ENCODE assay signal across 11 cellular contexts in genomic region chr9:132077881-132078280, GRCh38. TPM values are rescaled to one million over a fixed set of nuclear protein-coding genes. Genes with fewer than 3 reads are reported as not detected.
DNase-seq lines count a peak whose midpoint lies in the region; ATAC-seq and TF ChIP-seq lines count a peak whose summit lies in the region.
"Had no signal": no experiment of that assay in that cellular context is flagged by ENCODE, and none has a peak within 500 bp of the region (broad histone marks: within the 10 kb centered on the region; RNA-seq: fewer than 3 reads in every experiment).

No MANE protein-coding gene starts in this region.

- H3K9me3 ChIP-seq in T-helper 17 cell (ENCODE audit: control insufficient read depth, low read length, poor library complexity, severe bottlenecking), result no peaks in the 10 kb centered on the region
- H3K9me3 ChIP-seq: sigmoid colon had no signal

- no peak for DNase-seq in activated CD8-positive, alpha-beta memory T cell treated with anti-CD3 and anti-CD28 coated beads, Interleukin-2, amount 10 ng/mL, durations not matched to agents 7 days and 5 days
- DNase-seq in activated CD8-positive, alpha-beta memory T cell treated with anti-CD3 and anti-CD28 coated beads, Interleukin-2, amount 50 U/mL, for 4 hours, result no peak
- DNase-seq in T-helper 17 cell (no peak), fibroblast of pulmonary artery (ENCODE audit: low read depth) (peak; percentile 21)
- DNase-seq in activated CD8-positive, alpha-beta memory T cell treated with anti-CD3 and anti-CD28 coated beads, Interleukin-2, amount 50 U/mL, for 48 hours, result no peak
- DNase-seq: NCI-H226, trophoblast cell had no signal

- CTCF ChIA-PET in activated CD8-positive, alpha-beta memory T cell treated with anti-CD3 and anti-CD28 coated beads, Interleukin-2, amount 10 ng/mL, durations not matched to agents 7 days and 5 days (lab: Charles Lee), result no interaction called here

- peak overlapping the region; percentile 69 for H3K4me3 ChIP-seq in fibroblast of pulmonary artery (replicated peaks; ENCODE audit: low read depth, low read length)

- TF ChIP-seq CTCF in fibroblast of pulmonary artery (IDR thresholded peaks at IDR 0.05; ENCODE audit: low read length, missing control alignments), result no peak

- H3K4me1 Mint-ChIP-seq in activated CD8-positive, alpha-beta memory T cell treated with anti-CD3 and anti-CD28 coated beads, Interleukin-2, amount 10 ng/mL, durations not matched to agents 7 days and 5 days, result peaks cover 38% of the 10 kb centered on the region
- peaks cover 35% of the 10 kb centered on the region for H3K4me1 Mint-ChIP-seq in T-helper 17 cell
- H3K4me1 Mint-ChIP-seq in stimulated activated memory B cell treated with anti-CD40 and anti-IgM and Interleukin-4, amounts not matched to agents 10 μg/mL and 1 μg/mL and 100 μg/mL, for 72 hours, result peaks cover 44% of the 10 kb centered on the region

- peaks cover 12% of the 10 kb centered on the region for H3K36me3 Mint-ChIP-seq in activated CD8-positive, alpha-beta memory T cell treated with anti-CD3 and anti-CD28 coated beads, Interleukin-2, amount 10 ng/mL, durations not matched to agents 7 days and 5 days
- H3K36me3 Mint-ChIP-seq in T-helper 17 cell (ENCODE audit: low read depth), result peaks cover 5% of the 10 kb centered on the region
- H3K36me3 Mint-ChIP-seq in stimulated activated memory B cell treated with anti-CD40 and anti-IgM and Interleukin-4, amounts not matched to agents 10 μg/mL and 1 μg/mL and 100 μg/mL, for 72 hours, result peaks cover 36% of the 10 kb centered on the region

- H3K4me3 Mint-ChIP-seq in activated CD8-positive, alpha-beta memory T cell treated with anti-CD3 and anti-CD28 coated beads, Interleukin-2, amount 10 ng/mL, durations not matched to agents 7 days and 5 days, result peak overlapping the region; percentile 99
- H3K4me3 Mint-ChIP-seq in T-helper 17 cell, result peak overlapping the region; percentile 98
- peak overlapping the region; percentile 99 for H3K4me3 Mint-ChIP-seq in stimulated activated memory B cell treated with anti-CD40 and anti-IgM and Interleukin-4, amounts not matched to agents 10 μg/mL and 1 μg/mL and 100 μg/mL, for 72 hours

- no peaks in the 10 kb centered on the region for H3K27me3 Mint-ChIP-seq in activated CD8-positive, alpha-beta memory T cell treated with anti-CD3 and anti-CD28 coated beads, Interleukin-2, amount 10 ng/mL, durations not matched to agents 7 days and 5 days
- H3K27me3 Mint-ChIP-seq in T-helper 17 cell, result no peaks in the 10 kb centered on the region
- peaks cover 7% of the 10 kb centered on the region for H3K27me3 Mint-ChIP-seq in stimulated activated memory B cell treated with anti-CD40 and anti-IgM and Interleukin-4, amounts not matched to agents 10 μg/mL and 1 μg/mL and 100 μg/mL, for 72 hours

- H3K27ac Mint-ChIP-seq in activated CD8-positive, alpha-beta memory T cell treated with anti-CD3 and anti-CD28 coated beads, Interleukin-2, amount 10 ng/mL, durations not matched to agents 7 days and 5 days, result peak overlapping the region; percentile 12
- no peak overlapping the region for H3K27ac Mint-ChIP-seq in T-helper 17 cell
- H3K27ac Mint-ChIP-seq in stimulated activated memory B cell treated with anti-CD40 and anti-IgM and Interleukin-4, amounts not matched to agents 10 μg/mL and 1 μg/mL and 100 μg/mL, for 72 hours, result peak overlapping the region; percentile 95

- no peaks in the 10 kb centered on the region for H3K9me3 Mint-ChIP-seq in activated CD8-positive, alpha-beta memory T cell treated with anti-CD3 and anti-CD28 coated beads, Interleukin-2, amount 10 ng/mL, durations not matched to agents 7 days and 5 days (ENCODE audit: low read depth)
- H3K9me3 Mint-ChIP-seq in stimulated activated memory B cell treated with anti-CD40 and anti-IgM and Interleukin-4, amounts not matched to agents 10 μg/mL and 1 μg/mL and 100 μg/mL, for 72 hours, result no peaks in the 10 kb centered on the region

- no peak for ATAC-seq in activated CD8-positive, alpha-beta memory T cell treated with anti-CD3 and anti-CD28 coated beads, Interleukin-2, amount 10 ng/mL, durations not matched to agents 7 days and 5 days
- ATAC-seq in T-helper 17 cell (no peak), HG02623 (IDR thresholded peaks at IDR 0.05; ENCODE audit: unreplicated experiment) (no peak), GM19324 (IDR thresholded peaks at IDR 0.05; ENCODE audit: low FRiP score, unreplicated experiment) (no peak)
- no peak for ATAC-seq in stimulated activated memory B cell treated with anti-CD40 and anti-IgM and Interleukin-4, amounts not matched to agents 10 μg/mL and 1 μg/mL and 100 μg/mL, for 72 hours

RNA-seq across cellular contexts. Expression of gene MED27, which starts 1.8 kb away (rescaled TPM):
- 10 to 100 TPM; 25.7 to 28.2 TPM for total RNA-seq in activated CD8-positive, alpha-beta memory T cell treated with anti-CD3 and anti-CD28 coated beads, Interleukin-2, amount 10 ng/mL, durations not matched to agents 7 days and 5 days
- 10 to 100 TPM; 19.2 to 28.9 TPM for total RNA-seq in T-helper 17 cell
